Comparison of ENCODE assay signal across 18 cellular contexts in genomic region chr12:93689076-93689834, GRCh38. TPM values are rescaled to one million over a fixed set of nuclear protein-coding genes. Genes with fewer than 3 reads are reported as not detected.
A peak's percentile ranks its signal among the peaks of the same experiment; 100 is the strongest.
DNase-seq lines count a peak whose midpoint lies in the region; ATAC-seq, FAIRE-seq and TF ChIP-seq lines count a peak whose summit lies in the region.
"Had no signal": no experiment of that assay in that cellular context is flagged by ENCODE, and none has a peak within 500 bp of the region (broad histone marks: within the 10 kb centered on the region; RNA-seq: fewer than 3 reads in every experiment).

No MANE protein-coding gene starts in this region.

- no peak overlapping the region for H3K4me2 ChIP-seq in DND-41 (ENCODE audit: insufficient read depth, low read length)

- no peaks in the 10 kb centered on the region for H3K27me3 ChIP-seq in CD4-positive, alpha-beta memory T cell (ENCODE audit: insufficient read depth, low read length)
- H3K27me3 ChIP-seq in DND-41 (ENCODE audit: insufficient read depth, low read length, poor library complexity), result no peaks in the 10 kb centered on the region
- no peaks in the 10 kb centered on the region for H3K27me3 ChIP-seq in bronchial epithelial cell (ENCODE audit: control insufficient read depth, insufficient read depth, low read length)
- H3K27me3 ChIP-seq in muscle layer of duodenum (ENCODE audit: low read depth, low read length), result no peaks in the 10 kb centered on the region

- FAIRE-seq in bronchial epithelial cell (lab: Jason Lieb, UNC), result no peak
- FAIRE-seq: small intestine had no signal

- no peak overlapping the region for H3K27ac ChIP-seq in CD4-positive, alpha-beta memory T cell (ENCODE audit: low read depth, low read length)
- H3K27ac ChIP-seq in DND-41 (ENCODE audit: low read length) (peak overlapping the region; percentile 57), muscle layer of duodenum (ENCODE audit: low read length) (peak overlapping the region; percentile 9)
- H3K27ac ChIP-seq: GM23248 had no signal

- H3K36me3 ChIP-seq in CD4-positive, alpha-beta memory T cell (ENCODE audit: insufficient read depth, low read length), result no peaks in the 10 kb centered on the region
- no peaks in the 10 kb centered on the region for H3K36me3 ChIP-seq in DND-41 (ENCODE audit: insufficient read depth, low read length)
- H3K36me3 ChIP-seq in bronchial epithelial cell (ENCODE audit: control insufficient read depth, insufficient read depth, low read length), result no peaks in the 10 kb centered on the region
- H3K36me3 ChIP-seq in muscle layer of duodenum (ENCODE audit: control insufficient read depth in 1 of 2, insufficient read depth in 2 of 2, low read length in 2 of 2), result peaks cover 0 to 4% of the 10 kb centered on the region in 2 donors

- TF ChIP-seq CTCF in DND-41 (IDR thresholded peaks at IDR 0.05; ENCODE audit: borderline replicate concordance, extremely low read depth, low read length, poor library complexity, severe bottlenecking) (no peak), bronchial epithelial cell (IDR thresholded peaks at IDR 0.05; ENCODE audit: insufficient read depth, low read length, severe bottlenecking) (no peak)

- peaks cover 19% of the 10 kb centered on the region for H3K4me1 ChIP-seq in CD4-positive, alpha-beta memory T cell (ENCODE audit: insufficient read depth, low read length)
- H3K4me1 ChIP-seq in DND-41 (ENCODE audit: insufficient read depth, low read length), result peaks cover 29% of the 10 kb centered on the region
- peaks cover 0 to 6% of the 10 kb centered on the region in 2 donors for H3K4me1 ChIP-seq in muscle layer of duodenum (ENCODE audit: control insufficient read depth in 1 of 2, insufficient read depth in 2 of 2, low read length in 2 of 2)

- no peaks in the 10 kb centered on the region for H3K9me3 ChIP-seq in CD4-positive, alpha-beta memory T cell (ENCODE audit: control insufficient read depth in 1 of 2, low read length in 2 of 2)
- H3K9me3 ChIP-seq in DND-41 (ENCODE audit: insufficient read depth, low read length, severe bottlenecking), result no peaks in the 10 kb centered on the region
- H3K9me3 ChIP-seq in muscle layer of duodenum (ENCODE audit: control insufficient read depth in 1 of 2, low read length in 2 of 2), result no peaks in the 10 kb centered on the region

- peaks cover 10 to 37% of the 10 kb centered on the region in 2 donors for H3K36me3 Mint-ChIP-seq in CD4-positive, alpha-beta memory T cell
- H3K36me3 Mint-ChIP-seq in naive thymus-derived CD8-positive, alpha-beta T cell, result peaks cover 7 to 19% (median 9%) of the 10 kb centered on the region in 3 donors

- intact Hi-C loops in CD4-positive, alpha-beta memory T cell (cut with micrococcal nuclease), result no loop called here

- CTCF ChIA-PET in CD4-positive, alpha-beta memory T cell (lab: Charles Lee; ENCODE audit: partially characterized antibody), result interaction anchor here (1.0 kb wide), 1 partner anchor 412 kb away, joined by 3 read pairs; no protein-coding TSS in a partner anchor

- H4K20me1 ChIP-seq in DND-41 (ENCODE audit: insufficient read depth, low read length), result no peaks in the 10 kb centered on the region

- H2AFZ ChIP-seq in DND-41 (ENCODE audit: low read depth, low read length), result no peak overlapping the region
- H2AFZ ChIP-seq: GM23248 had no signal

- no peak for DNase-seq in CD4-positive, alpha-beta memory T cell
- DNase-seq in DND-41, result no peak
- DNase-seq in bronchial epithelial cell (ENCODE audit: low read depth), result peak; percentile 81
- no peak for DNase-seq in naive thymus-derived CD8-positive, alpha-beta T cell
- no peak for DNase-seq in DMS 273 (lab: John Stamatoyannopoulos, UW; ENCODE audit: unreplicated experiment)
- DNase-seq in KG1 (lab: John Stamatoyannopoulos, UW), result no peak
- DNase-seq: activated CD4-positive, alpha-beta T cell treated with anti-CD3 and anti-CD28 coated beads, Interleukin-2, amount 50 U/mL, for 4 hours; activated naive CD8-positive, alpha-beta T cell treated with anti-CD3 and anti-CD28 coated beads for 36 hours; activated T-cell treated with anti-CD3 and anti-CD28 coated beads, Interleukin-2, amount 50 U/mL, for 1 hour; cortex of kidney; GM23248; Kasumi-1; left ventricle myocardium superior; NCI-H2171 treated with DMSO at 0.1 percent for 48 hours; small intestine; stimulated activated CD4-positive, alpha-beta T cell treated with anti-CD3 and anti-CD28 coated beads, Interleukin-4, amount 100 ng/mL, for 4 hours had no signal

- H3K9me3 Mint-ChIP-seq in CD4-positive, alpha-beta memory T cell, result peaks cover 0 to 10% (median 1%) of the 10 kb centered on the region in 8 donors
- peaks cover 0 to 17% (median 5%) of the 10 kb centered on the region in 9 donors for H3K9me3 Mint-ChIP-seq in naive thymus-derived CD8-positive, alpha-beta T cell

- H3K27me3 Mint-ChIP-seq in CD4-positive, alpha-beta memory T cell, result no peaks in the 10 kb centered on the region
- H3K27me3 Mint-ChIP-seq in naive thymus-derived CD8-positive, alpha-beta T cell, result no peaks in the 10 kb centered on the region
- H3K27me3 Mint-ChIP-seq: activated naive CD8-positive, alpha-beta T cell treated with anti-CD3 and anti-CD28 coated beads for 36 hours; B cell had no signal

- H3K4me3 ChIP-seq in CD4-positive, alpha-beta memory T cell (ENCODE audit: low read length in 2 of 2), result no peak overlapping the region
- H3K4me3 ChIP-seq in DND-41 (ENCODE audit: low read depth in 1 of 2, low read length in 2 of 2), result no peak overlapping the region
- no peak overlapping the region for H3K4me3 ChIP-seq in bronchial epithelial cell (ENCODE audit: low read depth, low read length)
- no peak overlapping the region for H3K4me3 ChIP-seq in muscle layer of duodenum (ENCODE audit: low read depth in 1 of 2, low read length in 2 of 2)
- H3K4me3 ChIP-seq: GM23248 had no signal

- peak; percentile 51 for ATAC-seq in DND-41 (ENCODE audit: insufficient read depth, low read depth)
- no peak for ATAC-seq in naive thymus-derived CD8-positive, alpha-beta T cell
- ATAC-seq: left ventricle myocardium superior had no signal

- peak overlapping the region in 5 of 7 donors; percentile 31 to 60 (median 43) for H3K27ac Mint-ChIP-seq in CD4-positive, alpha-beta memory T cell
- H3K27ac Mint-ChIP-seq in naive thymus-derived CD8-positive, alpha-beta T cell, result peak overlapping the region in 3 of 10 donors; percentile 14 to 65 (median 15)
- H3K27ac Mint-ChIP-seq: activated naive CD8-positive, alpha-beta T cell treated with anti-CD3 and anti-CD28 coated beads for 36 hours; B cell had no signal

- H3K4me3 Mint-ChIP-seq in CD4-positive, alpha-beta memory T cell, result peak overlapping the region in 2 of 8 donors; percentile 1 to 6
- no peak overlapping the region for H3K4me3 Mint-ChIP-seq in naive thymus-derived CD8-positive, alpha-beta T cell
- H3K4me3 Mint-ChIP-seq: activated naive CD8-positive, alpha-beta T cell treated with anti-CD3 and anti-CD28 coated beads for 36 hours; B cell had no signal

- POLR2A ChIA-PET in CD4-positive, alpha-beta memory T cell (lab: Charles Lee; ENCODE audit: partially characterized antibody), result interaction anchor here (1.2 kb wide), 1 partner anchor 12 kb away, joined by 3 read pairs; the partner anchor contains the start of gene CRADD
- POLR2A ChIA-PET in naive thymus-derived CD8-positive, alpha-beta T cell (lab: Charles Lee), result no interaction called here

- H3K79me2 ChIP-seq in DND-41 (ENCODE audit: insufficient read depth, low read length), result peaks cover 14% of the 10 kb centered on the region

- H3K9ac ChIP-seq in DND-41 (ENCODE audit: low read depth, low read length), result no peak overlapping the region
- H3K9ac ChIP-seq: GM23248 had no signal

- peaks cover 8 to 29% (median 23%) of the 10 kb centered on the region in 4 donors for H3K4me1 Mint-ChIP-seq in CD4-positive, alpha-beta memory T cell
- H3K4me1 Mint-ChIP-seq in naive thymus-derived CD8-positive, alpha-beta T cell, result peaks cover 9 to 26% (median 18%) of the 10 kb centered on the region in 4 donors
- H3K4me1 Mint-ChIP-seq: B cell had no signal

RNA-seq across cellular contexts. Expression of gene CRADD, which starts 12.1 kb away (rescaled TPM):
- total RNA-seq in CD4-positive, alpha-beta memory T cell, result 10 to 100 TPM; 15.7 to 16.0 TPM
- 10 to 100 TPM; 13.3 to 18.3 TPM for polyA plus RNA-seq in CD4-positive, alpha-beta memory T cell
- 11.8 and 15.4 TPM in 2 replicates for total RNA-seq in bronchial epithelial cell
- total RNA-seq in naive thymus-derived CD8-positive, alpha-beta T cell, result 10 to 100 TPM in 1 of 2 experiments, 1 to 10 TPM in 1; 9.9 to 13.0 TPM
- polyA plus RNA-seq in naive thymus-derived CD8-positive, alpha-beta T cell, result 10 to 100 TPM; 12.1 to 13.7 (median 13.6) TPM
